28 cellular contexts compared by ENCODE assay signal in the genomic region with DNA sequence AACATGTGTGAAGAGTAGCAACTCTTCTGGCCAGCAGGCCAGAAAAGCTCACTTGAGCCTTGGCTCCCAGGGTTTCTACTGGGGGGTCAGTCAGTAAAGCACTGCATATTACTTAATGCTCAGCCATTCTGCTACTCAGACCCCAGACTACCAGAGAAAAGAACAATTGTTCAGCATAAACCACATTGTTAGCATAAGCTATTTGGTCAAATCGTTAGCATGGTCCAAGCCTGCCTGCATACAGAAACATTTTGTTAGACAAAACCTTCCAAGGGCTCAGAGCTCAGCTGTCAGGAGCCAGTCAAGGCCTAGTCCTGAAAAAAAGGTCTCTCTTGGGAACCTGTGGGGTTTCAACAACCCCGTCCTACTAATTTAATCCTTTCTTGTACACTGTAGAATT.
"Had no signal": no experiment of that assay in that cellular context is flagged by ENCODE, and none has a peak within 500 bp of the region (broad histone marks: within the 10 kb centered on the region; RNA-seq: fewer than 3 reads in every experiment).

No MANE protein-coding gene starts in this region.

- H3K27ac Mint-ChIP-seq: dendritic cell treated with granulocyte-macrophage colony-stimulating factor and Interleukin-4, amounts not matched to agents 40 ng/mL and 50 ng/mL, for 4 days; endodermal cell; naive thymus-derived CD8-positive, alpha-beta T cell; nephron progenitor cell; type B pancreatic cell had no signal

- H3K9me3 Mint-ChIP-seq: endodermal cell, nephron progenitor cell, type B pancreatic cell had no signal

- ATAC-seq: esophagus mucosa; heart right ventricle; left cardiac atrium; left lung; naive thymus-derived CD8-positive, alpha-beta T cell; sciatic nerve had no signal

- DNase-seq: colonic mucosa; effector CD8-positive, alpha-beta T cell; endodermal cell; foreskin fibroblast; glutamatergic neuron; heart right ventricle; hippocampal formation; left cardiac atrium; left lung; mesendoderm; naive thymus-derived CD8-positive, alpha-beta T cell; nephron progenitor cell; stimulated activated CD4-positive, alpha-beta T cell treated with anti-CD3 and anti-CD28 coated beads, Interleukin-12 subunit alpha, Interleukin-12 subunit beta, amount 100 ng/mL, for 4 hours; stimulated activated CD4-positive, alpha-beta T cell treated with anti-CD3 and anti-CD28 coated beads, Interleukin-1b, Interleukin-23, amount 100 ng/mL, for 48 hours; stimulated activated CD4-positive, alpha-beta T cell treated with anti-CD3 and anti-CD28 coated beads, Interleukin-4, amount 100 ng/mL, for 1 hour; stimulated activated CD8-positive, alpha-beta memory T cell treated with anti-CD3 and anti-CD28 coated beads, Interleukin-4, amount 100 ng/mL, for 48 hours; stimulated activated naive CD4-positive, alpha-beta T cell treated with Interleukin-2 at 50 U/mL for 16 hours; stomach; thyroid gland had no signal

- H3K4me1 Mint-ChIP-seq: endodermal cell; naive thymus-derived CD8-positive, alpha-beta T cell; nephron progenitor cell had no signal

- H3K4me1 ChIP-seq: colonic mucosa, heart right ventricle, left lung, parathyroid adenoma, prostate gland, right atrium auricular region, stomach, thyroid gland had no signal

- H2AFZ ChIP-seq: parathyroid adenoma had no signal

- H3K9ac ChIP-seq: parathyroid adenoma had no signal

- H3K36me3 Mint-ChIP-seq: naive thymus-derived CD8-positive, alpha-beta T cell; type B pancreatic cell had no signal

- H3K4me2 ChIP-seq: smooth muscle cell had no signal

- H3K79me2 ChIP-seq: parathyroid adenoma had no signal

- H3K4me3 ChIP-seq: colonic mucosa, heart right ventricle, left lung, prostate gland, right atrium auricular region, smooth muscle cell, stomach, thyroid gland had no signal

- H3K36me3 ChIP-seq: colonic mucosa, heart right ventricle, left lung, prostate gland, right atrium auricular region, stomach, thyroid gland had no signal

- H3K27me3 ChIP-seq: colonic mucosa, heart right ventricle, left lung, right atrium auricular region, stomach, thyroid gland had no signal

- H3K4me3 Mint-ChIP-seq: dendritic cell treated with granulocyte-macrophage colony-stimulating factor and Interleukin-4, amounts not matched to agents 40 ng/mL and 50 ng/mL, for 4 days; endodermal cell; naive thymus-derived CD8-positive, alpha-beta T cell; nephron progenitor cell; type B pancreatic cell had no signal

- H3K9me3 ChIP-seq: colonic mucosa, heart right ventricle, left lung, prostate gland, right atrium auricular region, stomach, thyroid gland had no signal

- H3K27me3 Mint-ChIP-seq: dendritic cell treated with granulocyte-macrophage colony-stimulating factor and Interleukin-4, amounts not matched to agents 40 ng/mL and 50 ng/mL, for 4 days; naive thymus-derived CD8-positive, alpha-beta T cell; type B pancreatic cell had no signal

- H3K27ac ChIP-seq: colonic mucosa, epithelial cell of prostate, heart right ventricle, left lung, parathyroid adenoma, prostate gland, right atrium auricular region, stomach, thyroid gland had no signal
